ENCODE assay signal across 9 cellular contexts in genomic region chr10:79229081-79229541, GRCh38.
DNase-seq lines count a peak whose midpoint lies in the region; ATAC-seq, FAIRE-seq and TF ChIP-seq lines count a peak whose summit lies in the region.
"Had no signal": no experiment of that assay in that cellular context is flagged by ENCODE, and none has a peak within 500 bp of the region (broad histone marks: within the 10 kb centered on the region; RNA-seq: fewer than 3 reads in every experiment).

No MANE protein-coding gene starts in this region.

- no peak for TF ChIP-seq CTCF in MM.1S (IDR thresholded peaks at IDR 0.05; ENCODE audit: low read length)

- no peaks in the 10 kb centered on the region for H3K9me3 ChIP-seq in MM.1S (replicated peaks; ENCODE audit: insufficient read depth, low read length)
- H3K9me3 ChIP-seq in small intestine (ENCODE audit: control insufficient read depth, low read depth), result no peaks in the 10 kb centered on the region

- no peaks in the 10 kb centered on the region for H4K20me1 ChIP-seq in MM.1S (ENCODE audit: insufficient read depth, low read length)

- H3K36me3 ChIP-seq in MM.1S (replicated peaks; ENCODE audit: insufficient read depth, low read length) (no peaks in the 10 kb centered on the region), small intestine (ENCODE audit: control insufficient read depth in 2 of 2, insufficient read depth in 2 of 2, low read length in 2 of 2) (peaks cover 0 to 10% of the 10 kb centered on the region in 2 donors)

- H3K9ac ChIP-seq in MM.1S (ENCODE audit: low read length), result no peak overlapping the region

- H3K4me3 ChIP-seq in MM.1S (ENCODE audit: low read length), result no peak overlapping the region
- no peak overlapping the region for H3K4me3 ChIP-seq in small intestine (ENCODE audit: low read depth in 1 of 2, low read length in 2 of 2)

- H3K27ac ChIP-seq in MM.1S (ENCODE audit: low read length) (peak overlapping the region; percentile 26; the same call in 1 of the 2 replicates), small intestine (ENCODE audit: low read depth in 1 of 2, low read length in 1 of 2) (no peak overlapping the region)

- H3K27me3 ChIP-seq in MM.1S (replicated peaks; ENCODE audit: insufficient read depth, low read length), result no peaks in the 10 kb centered on the region
- no peaks in the 10 kb centered on the region for H3K27me3 ChIP-seq in small intestine (ENCODE audit: control insufficient read depth in 2 of 2, insufficient read depth in 2 of 2, low read length in 2 of 2)

- WGBS in small intestine, 3 donors, result 72 to 88% (median 72%) methylated on average over 5 of the region's 5 CpGs

- ATAC-seq in esophagus mucosa (peak; percentile 37), GM18861 (IDR thresholded peaks at IDR 0.05; ENCODE audit: unreplicated experiment) (no peak)

- H3K9me2 ChIP-seq in MM.1S (replicated peaks; ENCODE audit: insufficient read depth, low read length), result no peaks in the 10 kb centered on the region

- DNase-seq in MM.1S (peak; percentile 48), NCI-H69 (lab: John Stamatoyannopoulos, UW) (peak; percentile 91), small intestine (peak; percentile 20), urothelium cell line (ENCODE audit: low spot score) (no peak), SIG-M5 treated with dmso at 0.1 percent for 504 hours (lab: John Stamatoyannopoulos, UW; ENCODE audit: unreplicated experiment) (no peak)
- DNase-seq: DMS79, NCI-H1092 had no signal

- peaks cover 14% of the 10 kb centered on the region for H3K4me1 ChIP-seq in MM.1S (ENCODE audit: low read length)
- no peaks in the 10 kb centered on the region for H3K4me1 ChIP-seq in small intestine (ENCODE audit: control insufficient read depth in 2 of 2, insufficient read depth in 1 of 2, low read depth in 1 of 2, low read length in 1 of 2)

- H3F3A ChIP-seq in MM.1S (ENCODE audit: insufficient read depth, low read length), result no peaks in the 10 kb centered on the region

- H2AFZ ChIP-seq in MM.1S (ENCODE audit: low read length), result no peak overlapping the region

- H3K79me2 ChIP-seq in MM.1S (ENCODE audit: low read length), result no peaks in the 10 kb centered on the region

- FAIRE-seq in small intestine (lab: Jason Lieb, UNC), result no peak
- no peak for FAIRE-seq in urothelium cell line (lab: Jason Lieb, UNC)

- H3K4me2 ChIP-seq in MM.1S (ENCODE audit: low read depth, low read length), result no peak overlapping the region

Comparison
In these comparisons a context has a peak if more than half of its experiments do, and no peak if none do; other contexts are left out.
1. DNase-seq: peak in MM.1S (single experiment), NCI-H69 (single experiment) and small intestine (single experiment); none in urothelium cell line (single experiment) and SIG-M5 treated with dmso at 0.1 percent for 504 hours (single experiment).